ENCODE assay signal across 9 cellular contexts in genomic region chr2:70003093-70003830, GRCh38.
"Had no signal": no experiment of that assay in that cellular context is flagged by ENCODE, and none has a peak within 500 bp of the region (broad histone marks: within the 10 kb centered on the region; RNA-seq: fewer than 3 reads in every experiment).

No MANE protein-coding gene starts in this region.

- H3K27ac ChIP-seq: transverse colon had no signal

- ATAC-seq: activated T-cell treated with anti-CD3 and anti-CD28 coated beads, Interleukin-2, amount 50 U/mL, for 4 hours; left ventricle myocardium superior; right cardiac atrium; stimulated activated naive B cell treated with anti-CD40 and anti-IgM and Interleukin-4, amounts not matched to agents 10 μg/mL and 1 μg/mL and 100 μg/mL, for 72 hours had no signal

- H3K27me3 Mint-ChIP-seq: progenitor cell of endocrine pancreas; stimulated activated naive B cell treated with anti-CD40 and anti-IgM and Interleukin-4, amounts not matched to agents 10 μg/mL and 1 μg/mL and 100 μg/mL, for 72 hours had no signal

- H3K9me3 ChIP-seq: transverse colon had no signal

- H3K4me1 ChIP-seq: transverse colon had no signal

- H3K4me3 ChIP-seq: transverse colon had no signal

- DNase-seq: activated CD4-positive, alpha-beta T cell treated with anti-CD3 and anti-CD28 coated beads for 4 hours; activated naive CD4-positive, alpha-beta T cell; activated T-cell treated with anti-CD3 and anti-CD28 coated beads, Interleukin-2, amount 50 U/mL, for 4 hours; left ventricle myocardium superior; right cardiac atrium; small intestine; stimulated activated naive B cell treated with anti-CD40 and anti-IgM and Interleukin-4, amounts not matched to agents 10 μg/mL and 1 μg/mL and 100 μg/mL, for 72 hours; transverse colon had no signal

- H3K27ac Mint-ChIP-seq: progenitor cell of endocrine pancreas had no signal

- H3K4me3 Mint-ChIP-seq: activated T-cell treated with anti-CD3 and anti-CD28 coated beads, Interleukin-2, amount 50 U/mL, for 4 hours; stimulated activated naive B cell treated with anti-CD40 and anti-IgM and Interleukin-4, amounts not matched to agents 10 μg/mL and 1 μg/mL and 100 μg/mL, for 72 hours had no signal

- H3K9me3 Mint-ChIP-seq: activated T-cell treated with anti-CD3 and anti-CD28 coated beads, Interleukin-2, amount 50 U/mL, for 4 hours; stimulated activated naive B cell treated with anti-CD40 and anti-IgM and Interleukin-4, amounts not matched to agents 10 μg/mL and 1 μg/mL and 100 μg/mL, for 72 hours had no signal

- H3K27me3 ChIP-seq: transverse colon had no signal

- H3K36me3 ChIP-seq: transverse colon had no signal
